Comparison of ENCODE assay signal across 8 cellular contexts in genomic region chr16:11916524-11917285, GRCh38. TPM values are rescaled to one million over a fixed set of nuclear protein-coding genes. Genes with fewer than 3 reads are reported as not detected.
DNase-seq lines count a peak whose midpoint lies in the region; ATAC-seq, FAIRE-seq and TF ChIP-seq lines count a peak whose summit lies in the region.

No MANE protein-coding gene starts in this region.

- H3K27me3 ChIP-seq in body of pancreas (no peaks in the 10 kb centered on the region), left lung (no peaks in the 10 kb centered on the region), thyroid gland (no peaks in the 10 kb centered on the region)

- TF ChIP-seq POLR2A in NB4 (IDR thresholded peaks at IDR 0.05; ENCODE audit: extremely low read depth, insufficient read length) = no peak
- no peak for TF ChIP-seq POLR2A in body of pancreas (IDR thresholded peaks at IDR 0.05)
- no peak for TF ChIP-seq POLR2A in thyroid gland (IDR thresholded peaks at IDR 0.05)

- WGBS in body of pancreas, 2 donors = 47 to 56% methylated on average over 13 of the region's 13 CpGs
- 66 to 68% methylated on average over 13 of the region's 13 CpGs for WGBS in thyroid gland, 2 donors

- intact Hi-C loops in body of pancreas (cut with DNase I) (no loop called here), left lung (cut with DNase I) (loop anchor here in 1 of 2 donors (10.0 kb wide), 1 partner anchor 62 kb away; the partner anchor contains the start of gene RSL1D1), thyroid gland (cut with DNase I) (loop anchor here (5.0 kb wide), 1 partner anchor 64 kb away; the partner anchor contains the start of gene RSL1D1)

- H3K9me3 ChIP-seq in body of pancreas (no peaks in the 10 kb centered on the region), left lung (no peaks in the 10 kb centered on the region), thyroid gland (no peaks in the 10 kb centered on the region)

- H3K4me3 ChIP-seq in NB4 (ENCODE audit: low read depth, low read length) = peak overlapping the region; percentile 68
- H3K4me3 ChIP-seq in body of pancreas = no peak overlapping the region
- H3K4me3 ChIP-seq in left lung = peak overlapping the region; percentile 36 to 85
- peak overlapping the region in 1 of 3 donors; percentile 23 for H3K4me3 ChIP-seq in thyroid gland (replicated peaks in 1 of 3)

- peak overlapping the region; percentile 82 to 97 (median 91) for H3K27ac ChIP-seq in body of pancreas
- H3K27ac ChIP-seq in left lung = peak overlapping the region; percentile 90 to 94
- peak overlapping the region in 2 of 3 donors; percentile 59 to 92 for H3K27ac ChIP-seq in thyroid gland

- ATAC-seq in body of pancreas (peak; percentile 26), left lung (peak; percentile 65), GM21381 (IDR thresholded peaks at IDR 0.05; ENCODE audit: unreplicated experiment) (no peak)

- peak; percentile 60 for DNase-seq in EL
- DNase-seq in NB4 (ENCODE audit: low read depth) = no peak
- DNase-seq in body of pancreas = peak; percentile 36 to 64 (median 46)
- peak in 1 of 2 donors; percentile 40 for DNase-seq in left lung
- no peak for DNase-seq in thyroid gland
- no peak for DNase-seq in SW 1271 (lab: John Stamatoyannopoulos, UW)
- no peak for DNase-seq in D721Med (ENCODE audit: insufficient read length, low spot score)

- H3K4me1 ChIP-seq in body of pancreas (peaks cover 38% of the 10 kb centered on the region), left lung (peaks cover 13 to 32% of the 10 kb centered on the region in 2 donors), thyroid gland (peaks cover 20 to 21% of the 10 kb centered on the region in 2 donors)

- H3K36me3 ChIP-seq in body of pancreas (replicated peaks in 1 of 2; ENCODE audit: insufficient read depth in 1 of 2, low read depth in 2 of 2) (no peaks in the 10 kb centered on the region), left lung (no peaks in the 10 kb centered on the region), thyroid gland (no peaks in the 10 kb centered on the region)

- TF ChIP-seq CTCF in NB4 (IDR thresholded peaks at IDR 0.05; ENCODE audit: low read depth, low read length) (no peak), body of pancreas (IDR thresholded peaks at IDR 0.05) (no peak), left lung (IDR thresholded peaks at IDR 0.05) (no peak), thyroid gland (IDR thresholded peaks at IDR 0.05) (no peak), D721Med (IDR thresholded peaks at IDR 0.05; ENCODE audit: insufficient read depth, missing control alignments) (no peak)

- FAIRE-seq in D721Med (lab: Jason Lieb, UNC) = no peak

RNA-seq across cellular contexts. Expression of gene GSPT1, which starts 0.9 kb away (rescaled TPM):
- total RNA-seq in body of pancreas (10 to 100 TPM; 22.4 to 43.6 TPM), left lung (100 to 1,000 TPM; 110 to 140 TPM), thyroid gland (100 to 1,000 TPM in 1 of 4 donors, 10 to 100 TPM in 3; 71.9 to 106 (median 86.6) TPM)

RNA-seq across cellular contexts. Expression of gene NPIPB2, which starts 25.1 kb away (rescaled TPM):
- 1 to 10 TPM; 1.8 to 2.3 TPM for total RNA-seq in body of pancreas
- total RNA-seq in left lung = 10 to 100 TPM in 1 of 2 donors, 1 to 10 TPM in 1; 6.1 to 10.2 TPM
- total RNA-seq in thyroid gland = 10 to 100 TPM in 1 of 4 donors, 1 to 10 TPM in 3; 5.9 to 34.4 (median 9.7) TPM

RNA-seq across cellular contexts. Expression of gene TNFRSF17, which starts 48.3 kb away (rescaled TPM):
- not detected for total RNA-seq in body of pancreas
- total RNA-seq in left lung = 1 to 10 TPM; 1.2 TPM
- total RNA-seq in thyroid gland = under 1 TPM in 1 of 4 donors, not detected in 3; 0.67 TPM

RNA-seq across cellular contexts. Expression of gene SNX29, which starts 59.8 kb away (rescaled TPM):
- total RNA-seq in body of pancreas (10 to 100 TPM in 1 of 2 donors, 1 to 10 TPM in 1; 7.3 to 10.1 TPM), left lung (10 to 100 TPM; 33.2 to 41.0 TPM), thyroid gland (10 to 100 TPM; 20.8 to 51.1 (median 31.5) TPM)

Comparison
In these comparisons a context has a peak if more than half of its experiments do, and no peak if none do; other contexts are left out.
1. DNase-seq: peak in EL (single experiment) and body of pancreas (4 of 4); none in NB4 (single experiment), thyroid gland (0 of 2), SW 1271 (0 of 2) and D721Med (single experiment).
2. H3K4me3 ChIP-seq: peak in NB4 (single experiment) and left lung (2 of 2); none in body of pancreas (0 of 2).
3. Peak in every context shown above with its lines, with median percentiles within 50 percentile points of each other: H3K27ac ChIP-seq.